18 cellular contexts compared by ENCODE assay signal in genomic region chr3:38989932-38990510, GRCh38.
DNase-seq lines count a peak whose midpoint lies in the region; ATAC-seq, FAIRE-seq and TF ChIP-seq lines count a peak whose summit lies in the region.
"Had no signal": no experiment of that assay in that cellular context is flagged by ENCODE, and none has a peak within 500 bp of the region (broad histone marks: within the 10 kb centered on the region; RNA-seq: fewer than 3 reads in every experiment).

No MANE protein-coding gene starts in this region.

- no peak overlapping the region for H3K4me2 ChIP-seq in mesenchymal stem cell (ENCODE audit: low read length, poor library complexity, severe bottlenecking)
- H3K4me2 ChIP-seq in Karpas-422 (ENCODE audit: low read depth, low read length, poor library complexity, severe bottlenecking), result no peak overlapping the region

- DNase-seq in NCI-H82 (lab: John Stamatoyannopoulos, UW) (peak; percentile 13), NCI-H82 treated with DMSO at 0.1 percent for 48 hours (lab: John Stamatoyannopoulos, UW; ENCODE audit: unreplicated experiment) (no peak), WTC11 (ENCODE audit: low spot score) (no peak), mesenchymal stem cell (no peak), urothelium cell line (ENCODE audit: low spot score) (no peak), stomach (no peak), Karpas-422 (no peak), 8988T (no peak)
- DNase-seq: DMS153; KG1; MM.1S; NCI-H1105; NCI-H1694 treated with DMSO at 0.1 percent for 48 hours; NCI-H2171; NCI-H510A treated with DMSO at 0.1 percent for 48 hours; NK-92 treated with Interleukin-12 subunit alpha and Interleukin-12 subunit beta, amount 100 ng/mL, for 24 hours; PC-3 had no signal

- peak; percentile 5 for FAIRE-seq in urothelium cell line (lab: Jason Lieb, UNC)

- H3K4me3 ChIP-seq in mesenchymal stem cell (ENCODE audit: insufficient read depth in 1 of 2, low read depth in 1 of 2, low read length in 2 of 2) (no peak overlapping the region), stomach (no peak overlapping the region), Karpas-422 (ENCODE audit: low read length) (no peak overlapping the region)

- no peak overlapping the region for H2AFZ ChIP-seq in mesenchymal stem cell (ENCODE audit: low read depth, low read length)
- H2AFZ ChIP-seq in Karpas-422 (ENCODE audit: low read length), result no peak overlapping the region

- peak overlapping the region; percentile 11 for H4K91ac ChIP-seq in mesenchymal stem cell (ENCODE audit: low read length)

- peak overlapping the region in 1 of 2 experiments; percentile 12 for H3K14ac ChIP-seq in mesenchymal stem cell (ENCODE audit: low read length in 2 of 2)

- H3K23ac ChIP-seq in mesenchymal stem cell (ENCODE audit: low read length in 2 of 2), result no peak overlapping the region

- no peaks in the 10 kb centered on the region for H3K36me3 Mint-ChIP-seq in WTC11

- intact Hi-C loops in stomach (cut with DNase I; ENCODE audit: low total_unique reads), result no loop called here

- no peak overlapping the region for H2AK5ac ChIP-seq in mesenchymal stem cell (ENCODE audit: low read length, severe bottlenecking)

- H2BK5ac ChIP-seq in mesenchymal stem cell (ENCODE audit: low read depth, low read length, poor library complexity, severe bottlenecking), result no peak overlapping the region

- WGBS in mesenchymal stem cell, result 75% methylated on average over 7 of the region's 7 CpGs
- WGBS in stomach, 5 donors, result 52 to 71% (median 67%) methylated on average over 7 of the region's 7 CpGs

- no peaks in the 10 kb centered on the region for H3K9me2 ChIP-seq in Karpas-422 (replicated peaks; ENCODE audit: insufficient read depth, low read length)

- H3K27me3 Mint-ChIP-seq in WTC11 (ENCODE audit: low read depth), result no peaks in the 10 kb centered on the region

- no peaks in the 10 kb centered on the region for H4K20me1 ChIP-seq in Karpas-422 (ENCODE audit: insufficient read depth, low read depth, low read length)

- no peak overlapping the region for H3K4me3 Mint-ChIP-seq in WTC11

- H3K4ac ChIP-seq in mesenchymal stem cell (ENCODE audit: low read depth in 1 of 2, low read length in 2 of 2), result peak overlapping the region in 1 of 2 experiments; percentile 35

- CTCF ChIA-PET in WTC11 (lab: Charles Lee), result interaction anchor here (1.6 to 3.3 kb wide), 2 partner anchors 10 to 86 kb away, joined by 3 to 27 read pairs; no protein-coding TSS in a partner anchor

- H3K9me3 ChIP-seq in mesenchymal stem cell (ENCODE audit: control insufficient read depth, low read length), result no peaks in the 10 kb centered on the region
- H3K9me3 ChIP-seq in stomach, result no peaks in the 10 kb centered on the region
- H3K9me3 ChIP-seq in Karpas-422 (ENCODE audit: low read length), result no peaks in the 10 kb centered on the region

- no peak for TF ChIP-seq EP300 in stomach (IDR thresholded peaks at IDR 0.05)

- TF ChIP-seq CTCF in WTC11 (IDR thresholded peaks at IDR 0.05) (no peak), stomach (IDR thresholded peaks at IDR 0.05) (no peak)

- no peak overlapping the region for H2BK15ac ChIP-seq in mesenchymal stem cell (ENCODE audit: low read depth, poor library complexity, severe bottlenecking)

- H2BK120ac ChIP-seq in mesenchymal stem cell (ENCODE audit: low read depth, low read length), result no peak overlapping the region

- peak overlapping the region; percentile 27 for H4K8ac ChIP-seq in mesenchymal stem cell (ENCODE audit: low read length)

- H3K79me1 ChIP-seq in mesenchymal stem cell (replicated peaks; ENCODE audit: low read length, poor library complexity, severe bottlenecking), result no peaks in the 10 kb centered on the region

- H3K27ac Mint-ChIP-seq in WTC11, result no peak overlapping the region

- peak overlapping the region in 1 of 2 experiments; percentile 63 for H3K18ac ChIP-seq in mesenchymal stem cell (ENCODE audit: low read depth in 1 of 2, low read length in 2 of 2)

- H2BK12ac ChIP-seq in mesenchymal stem cell (ENCODE audit: low read length in 2 of 2), result peak overlapping the region in 1 of 2 experiments; percentile 65

- POLR2A ChIA-PET in WTC11 (lab: Charles Lee), result no interaction called here

- no peaks in the 10 kb centered on the region for H3K9me3 Mint-ChIP-seq in WTC11

- H3K4me1 Mint-ChIP-seq in WTC11, result peaks cover 12% of the 10 kb centered on the region

- H3K9ac ChIP-seq in mesenchymal stem cell (ENCODE audit: low read length) (no peak overlapping the region), Karpas-422 (ENCODE audit: low read length) (no peak overlapping the region)

- H3K27me3 ChIP-seq in mesenchymal stem cell (ENCODE audit: control insufficient read depth in 1 of 2, insufficient read depth in 1 of 2, low read length in 2 of 2) (no peaks in the 10 kb centered on the region), stomach (peaks cover 0 to 7% (median 0%) of the 10 kb centered on the region in 3 donors), Karpas-422 (ENCODE audit: low read length) (no peaks in the 10 kb centered on the region)

- H3K36me3 ChIP-seq in mesenchymal stem cell (ENCODE audit: control insufficient read depth in 1 of 2, insufficient read depth in 2 of 2, low read depth in 1 of 2, low read length in 2 of 2), result no peaks in the 10 kb centered on the region
- H3K36me3 ChIP-seq in stomach, result no peaks in the 10 kb centered on the region
- H3K36me3 ChIP-seq in Karpas-422 (ENCODE audit: insufficient read depth, low read length), result no peaks in the 10 kb centered on the region

- peak; percentile 69 for ATAC-seq in WTC11
- ATAC-seq: PC-3 had no signal

- no peaks in the 10 kb centered on the region for H3K79me2 ChIP-seq in Karpas-422 (ENCODE audit: low read length)

- no peak for TF ChIP-seq POLR2A in stomach (IDR thresholded peaks at IDR 0.05)

- H3K27ac ChIP-seq in mesenchymal stem cell (ENCODE audit: low read length, poor library complexity, severe bottlenecking) (no peak overlapping the region), stomach (no peak overlapping the region), Karpas-422 (ENCODE audit: low read length) (no peak overlapping the region)
- H3K27ac ChIP-seq: C4-2B had no signal

- H3K4me1 ChIP-seq in mesenchymal stem cell (ENCODE audit: control insufficient read depth, insufficient read depth, low read depth, low read length), result peaks cover 7% of the 10 kb centered on the region
- H3K4me1 ChIP-seq in stomach, result no peaks in the 10 kb centered on the region
- no peaks in the 10 kb centered on the region for H3K4me1 ChIP-seq in Karpas-422 (ENCODE audit: low read length)

TF ChIP-seq in WTC11, 78 proteins besides CTCF, POLR2A, EP300 and RAD21:
- TF ChIP-seq AFF4 (CRISPR knock-in tag; IDR thresholded peaks at IDR 0.05; ENCODE audit: borderline replicate concordance), result no peak
- TF ChIP-seq NR1H2 (CRISPR knock-in tag; IDR thresholded peaks at IDR 0.05), result no peak
- no peak for TF ChIP-seq USF2 (CRISPR knock-in tag; IDR thresholded peaks at IDR 0.05)
- TF ChIP-seq TP53 (CRISPR knock-in tag; IDR thresholded peaks at IDR 0.05), result no peak
- no peak for TF ChIP-seq OVOL2 (CRISPR knock-in tag; IDR thresholded peaks at IDR 0.05; ENCODE audit: borderline replicate concordance)
- TF ChIP-seq RORB (CRISPR knock-in tag; IDR thresholded peaks at IDR 0.05), result no peak
- TF ChIP-seq TEAD4 (CRISPR knock-in tag; IDR thresholded peaks at IDR 0.05), result no peak
- TF ChIP-seq ZNF263 (CRISPR knock-in tag; IDR thresholded peaks at IDR 0.05; ENCODE audit: low read depth), result no peak
- TF ChIP-seq ZBTB43 (CRISPR knock-in tag; IDR thresholded peaks at IDR 0.05), result no peak
- no peak for TF ChIP-seq CBFB (CRISPR knock-in tag; IDR thresholded peaks at IDR 0.05; ENCODE audit: low read depth)
